In the genomic region with DNA sequence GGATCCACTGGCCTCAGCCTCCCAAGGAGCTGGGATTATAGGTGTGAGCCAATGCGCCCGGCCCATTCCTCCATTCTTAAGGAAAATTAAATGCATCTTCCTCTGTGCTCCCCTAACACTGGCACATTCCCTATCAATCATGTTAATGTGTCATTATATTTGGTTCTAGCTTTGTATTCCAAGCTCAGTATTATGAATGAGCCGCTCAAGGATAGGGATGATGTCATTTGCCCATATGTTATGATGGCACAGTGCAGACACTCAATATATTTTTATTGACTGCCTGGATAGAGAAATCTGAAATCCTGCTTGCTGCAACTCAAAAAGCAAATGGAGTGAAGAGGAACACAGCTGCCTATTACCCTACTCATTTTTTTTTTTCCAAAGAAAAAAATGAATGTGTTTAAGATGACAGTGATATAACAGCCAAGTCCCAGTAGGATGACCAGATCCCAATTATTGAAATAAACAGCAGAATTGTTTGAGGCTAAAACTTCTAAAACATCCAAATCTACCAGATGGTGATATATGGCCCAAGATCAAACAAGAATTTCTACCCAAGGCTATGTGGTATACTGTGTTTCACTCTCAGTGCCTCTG, we compare ENCODE assay signal across 19 cellular contexts.
"Had no signal": no experiment of that assay in that cellular context is flagged by ENCODE, and none has a peak within 500 bp of the region (broad histone marks: within the 10 kb centered on the region; RNA-seq: fewer than 3 reads in every experiment).

No MANE protein-coding gene starts in this region.

- ATAC-seq: activated CD8-positive, alpha-beta T cell treated with anti-CD3 and anti-CD28 coated beads for 36 hours; activated T-helper 17 cell treated with anti-CD3 and anti-CD28 coated beads, Interleukin-2, amount 50 U/mL, for 72 hours; effector memory CD8-positive, alpha-beta T cell; left lung; mucosa of descending colon had no signal

- DNase-seq: activated CD4-positive, alpha-beta T cell treated with anti-CD3 and anti-CD28 coated beads, Interleukin-2, amount 10 ng/mL, durations not matched to agents 24 days and 14 days; activated CD8-positive, alpha-beta T cell treated with anti-CD3 and anti-CD28 coated beads for 36 hours; activated naive CD4-positive, alpha-beta T cell; activated naive CD8-positive, alpha-beta T cell treated with anti-CD3 and anti-CD28 coated beads for 36 hours; activated T-cell treated with anti-CD3 and anti-CD28 coated beads, Interleukin-2, amount 50 U/mL, for 1 hour; amniotic stem cell; effector memory CD8-positive, alpha-beta T cell; esophagus squamous epithelium; hypothalamus; islet precursor cell; left lung; mucosa of descending colon; naive B cell; small intestine; stimulated activated CD4-positive, alpha-beta T cell treated with anti-CD3 and anti-CD28 coated beads, Interleukin-15, amount 100 ng/mL, for 24 hours; stimulated activated CD4-positive, alpha-beta T cell treated with anti-CD3 and anti-CD28 coated beads, Interleukin-2, amount 100 ng/mL, for 48 hours; T1000; transverse colon had no signal
